In the genomic region with DNA sequence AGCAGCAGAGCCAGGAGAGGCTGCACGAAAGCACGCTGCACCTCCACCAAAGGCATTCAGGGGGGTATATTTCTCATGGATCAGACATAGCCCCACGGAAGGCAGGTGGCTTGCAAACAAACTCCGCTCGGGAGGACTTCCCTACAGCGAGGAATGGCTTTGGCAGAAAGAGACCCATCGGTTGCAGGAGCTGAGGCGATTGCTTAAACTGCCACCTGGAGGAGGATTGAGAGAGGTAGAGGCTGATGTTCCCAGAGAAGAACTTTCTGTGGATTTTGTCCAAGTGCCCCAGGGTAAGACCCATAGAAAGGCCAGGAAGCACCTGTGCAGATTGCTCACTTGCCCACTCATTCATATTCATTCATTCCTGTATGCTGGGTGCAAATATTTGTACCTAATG, we compare ENCODE assay signal across 1 cellular context.
TF ChIP-seq lines count a peak whose summit lies in the region.

No MANE protein-coding gene starts in this region.

TF ChIP-seq in WTC11, 78 proteins besides CTCF, POLR2A, EP300 and RAD21 (continued from another document):
- TF ChIP-seq, protein P1, sequence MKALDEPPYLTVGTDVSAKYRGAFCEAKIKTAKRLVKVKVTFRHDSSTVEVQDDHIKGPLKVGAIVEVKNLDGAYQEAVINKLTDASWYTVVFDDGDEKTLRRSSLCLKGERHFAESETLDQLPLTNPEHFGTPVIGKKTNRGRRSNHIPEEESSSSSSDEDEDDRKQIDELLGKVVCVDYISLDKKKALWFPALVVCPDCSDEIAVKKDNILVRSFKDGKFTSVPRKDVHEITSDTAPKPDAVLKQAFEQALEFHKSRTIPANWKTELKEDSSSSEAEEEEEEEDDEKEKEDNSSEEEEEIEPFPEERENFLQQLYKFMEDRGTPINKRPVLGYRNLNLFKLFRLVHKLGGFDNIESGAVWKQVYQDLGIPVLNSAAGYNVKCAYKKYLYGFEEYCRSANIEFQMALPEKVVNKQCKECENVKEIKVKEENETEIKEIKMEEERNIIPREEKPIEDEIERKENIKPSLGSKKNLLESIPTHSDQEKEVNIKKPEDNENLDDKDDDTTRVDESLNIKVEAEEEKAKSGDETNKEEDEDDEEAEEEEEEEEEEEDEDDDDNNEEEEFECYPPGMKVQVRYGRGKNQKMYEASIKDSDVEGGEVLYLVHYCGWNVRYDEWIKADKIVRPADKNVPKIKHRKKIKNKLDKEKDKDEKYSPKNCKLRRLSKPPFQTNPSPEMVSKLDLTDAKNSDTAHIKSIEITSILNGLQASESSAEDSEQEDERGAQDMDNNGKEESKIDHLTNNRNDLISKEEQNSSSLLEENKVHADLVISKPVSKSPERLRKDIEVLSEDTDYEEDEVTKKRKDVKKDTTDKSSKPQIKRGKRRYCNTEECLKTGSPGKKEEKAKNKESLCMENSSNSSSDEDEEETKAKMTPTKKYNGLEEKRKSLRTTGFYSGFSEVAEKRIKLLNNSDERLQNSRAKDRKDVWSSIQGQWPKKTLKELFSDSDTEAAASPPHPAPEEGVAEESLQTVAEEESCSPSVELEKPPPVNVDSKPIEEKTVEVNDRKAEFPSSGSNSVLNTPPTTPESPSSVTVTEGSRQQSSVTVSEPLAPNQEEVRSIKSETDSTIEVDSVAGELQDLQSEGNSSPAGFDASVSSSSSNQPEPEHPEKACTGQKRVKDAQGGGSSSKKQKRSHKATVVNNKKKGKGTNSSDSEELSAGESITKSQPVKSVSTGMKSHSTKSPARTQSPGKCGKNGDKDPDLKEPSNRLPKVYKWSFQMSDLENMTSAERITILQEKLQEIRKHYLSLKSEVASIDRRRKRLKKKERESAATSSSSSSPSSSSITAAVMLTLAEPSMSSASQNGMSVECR (CRISPR knock-in tag; IDR thresholded peaks at IDR 0.05; ENCODE audit: borderline replicate concordance): no peak
